In genomic region chr3:108566599-108566998, GRCh38 we compare ENCODE assay signal across 34 cellular contexts.
"Had no signal": no experiment of that assay in that cellular context is flagged by ENCODE, and none has a peak within 500 bp of the region (broad histone marks: within the 10 kb centered on the region; RNA-seq: fewer than 3 reads in every experiment).

No MANE protein-coding gene starts in this region.

- DNase-seq: Kasumi-1, KG1, MG63, MM.1S, MV-4-11, NCI-H1048, NCI-H1092, NCI-H1092 treated with DMSO at 0.1 percent for 48 hours, NCI-H1105, NCI-H1105 treated with DMSO at 0.1 percent for 48 hours, NCI-H1417, NCI-H1417 treated with DMSO at 0.1 percent for 48 hours, NCI-H1436, NCI-H1436 treated with DMSO at 0.1 percent for 48 hours, NCI-H146, NCI-H1694, NCI-H1694 treated with DMSO at 0.1 percent for 48 hours, NCI-H187, NCI-H187 treated with DMSO at 0.1 percent for 48 hours, NCI-H2029, NCI-H2029 treated with DMSO at 0.1 percent for 48 hours, NCI-H2081, NCI-H2081 treated with DMSO at 0.1 percent for 48 hours, NCI-H2107, NCI-H2171, NCI-H2171 treated with DMSO at 0.1 percent for 48 hours, NCI-H2227 treated with DMSO at 0.1 percent for 48 hours, NCI-H226, NCI-H345, NCI-H446, NCI-H446 treated with DMSO at 0.1 percent for 48 hours, NCI-H510A, NCI-H510A treated with DMSO at 0.1 percent for 48 hours had no signal

- H3K4me2 ChIP-seq: KMS-11 had no signal

- H3K27me3 ChIP-seq: MG63 had no signal

- H3K9me3 ChIP-seq: MG63 had no signal

- H3K9ac ChIP-seq: KMS-11 had no signal

- H3K27ac ChIP-seq: KMS-11 had no signal

- H3K4me3 ChIP-seq: MG63 had no signal
